ENCODE assay signal across 15 cellular contexts in the genomic region with DNA sequence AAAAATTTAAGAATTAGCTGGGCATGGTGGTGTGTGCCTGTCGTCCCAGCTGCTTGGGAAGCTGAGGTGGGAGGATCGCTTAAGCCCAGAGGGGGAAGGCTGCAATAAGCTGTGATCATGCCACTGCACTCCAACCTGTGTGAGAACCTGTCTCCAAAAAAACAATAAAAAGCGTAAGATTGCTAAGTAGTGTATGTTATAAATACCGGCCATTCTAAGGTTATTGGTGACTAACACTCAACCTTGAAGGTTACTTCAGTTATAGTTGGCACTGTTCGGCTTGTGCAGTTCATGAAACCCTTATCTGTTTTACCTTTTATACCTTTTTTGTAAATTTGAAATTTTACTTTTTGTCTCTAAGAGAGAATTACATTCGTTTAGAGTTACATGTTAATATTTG. TPM values are rescaled to one million over a fixed set of nuclear protein-coding genes. Genes with fewer than 3 reads are reported as not detected.
DNase-seq lines count a peak whose midpoint lies in the region; ATAC-seq and TF ChIP-seq lines count a peak whose summit lies in the region.
"Had no signal": no experiment of that assay in that cellular context is flagged by ENCODE, and none has a peak within 500 bp of the region (broad histone marks: within the 10 kb centered on the region; RNA-seq: fewer than 3 reads in every experiment).

No MANE protein-coding gene starts in this region.

- H3K4me1 Mint-ChIP-seq in natural killer cell (peaks cover 54 to 64% of the 10 kb centered on the region in 2 donors), chondrocyte (ENCODE audit: low read depth) (peaks cover 50% of the 10 kb centered on the region), nephron progenitor cell (peaks cover 10% of the 10 kb centered on the region)
- H3K4me1 Mint-ChIP-seq in natural killer cell treated with Interleukin-12 subunit alpha and Interleukin-12 subunit beta and Interleukin-15 and Interleukin-18, amount 100 ng/mL, for 72 hours (ENCODE audit: low read depth in 2 of 2) = peaks cover 30 to 32% of the 10 kb centered on the region in 2 donors

- H3K27me3 ChIP-seq in parathyroid adenoma (ENCODE audit: control insufficient read depth, insufficient read depth, low read length) (no peaks in the 10 kb centered on the region), tibial nerve (no peaks in the 10 kb centered on the region)

- H3K9ac ChIP-seq in parathyroid adenoma = no peak overlapping the region

- H3K79me2 ChIP-seq in parathyroid adenoma = peaks cover 31% of the 10 kb centered on the region

- TF ChIP-seq EP300 in tibial nerve (IDR thresholded peaks at IDR 0.05) = no peak

- H3K4me2 ChIP-seq in parathyroid adenoma (ENCODE audit: low read length) = no peak overlapping the region

- H3K4me3 Mint-ChIP-seq in natural killer cell = peak overlapping the region; percentile 6
- no peak overlapping the region for H3K4me3 Mint-ChIP-seq in natural killer cell treated with Interleukin-12 subunit alpha and Interleukin-12 subunit beta and Interleukin-15 and Interleukin-18, amount 100 ng/mL, for 72 hours
- H3K4me3 Mint-ChIP-seq in chondrocyte (ENCODE audit: unreplicated experiment) = no peak overlapping the region
- no peak overlapping the region for H3K4me3 Mint-ChIP-seq in nephron progenitor cell
- H3K4me3 Mint-ChIP-seq: HFFc6 had no signal

- no peaks in the 10 kb centered on the region for H3K36me3 Mint-ChIP-seq in natural killer cell
- peaks cover 13% of the 10 kb centered on the region for H3K36me3 Mint-ChIP-seq in natural killer cell treated with Interleukin-12 subunit alpha and Interleukin-12 subunit beta and Interleukin-15 and Interleukin-18, amount 100 ng/mL, for 72 hours
- H3K36me3 Mint-ChIP-seq in chondrocyte (ENCODE audit: low read depth) = peaks cover 12% of the 10 kb centered on the region
- peaks cover 62% of the 10 kb centered on the region for H3K36me3 Mint-ChIP-seq in nephron progenitor cell (ENCODE audit: low read depth)

- no peaks in the 10 kb centered on the region for H3K36me3 ChIP-seq in parathyroid adenoma (ENCODE audit: control insufficient read depth, insufficient read depth, low read length)
- peaks cover 0 to 39% (median 4%) of the 10 kb centered on the region in 3 donors for H3K36me3 ChIP-seq in tibial nerve

- DNase-seq in natural killer cell = no peak
- DNase-seq in natural killer cell treated with Interleukin-12 subunit alpha and Interleukin-12 subunit beta and Interleukin-15 and Interleukin-18, amount 100 ng/mL, for 72 hours (ENCODE audit: low spot score) = no peak
- no peak for DNase-seq in chondrocyte (ENCODE audit: low spot score)
- DNase-seq in tibial nerve (ENCODE audit: low spot score in 2 of 2) = no peak
- no peak for DNase-seq in activated gamma-delta T cell treated with Interleukin-2 at 50 U/mL for 16 hours
- DNase-seq in nephron progenitor cell = no peak
- DNase-seq: HFFc6, KBM-7, NCI-H1417 treated with DMSO at 0.1 percent for 48 hours, NCI-H2029, NCI-H2171, NCI-H446, NCI-H69 had no signal

- TF ChIP-seq CTCF in natural killer cell (IDR thresholded peaks at IDR 0.05) = no peak
- TF ChIP-seq CTCF in chondrocyte (IDR thresholded peaks at IDR 0.05) = no peak
- no peak for TF ChIP-seq CTCF in parathyroid adenoma (IDR thresholded peaks at IDR 0.05)
- no peak for TF ChIP-seq CTCF in tibial nerve (IDR thresholded peaks at IDR 0.05)
- TF ChIP-seq CTCF in nephron progenitor cell (IDR thresholded peaks at IDR 0.05) = no peak

- H2AFZ ChIP-seq in parathyroid adenoma = no peak overlapping the region

- ATAC-seq in natural killer cell = no peak
- no peak for ATAC-seq in natural killer cell treated with Interleukin-12 subunit alpha and Interleukin-12 subunit beta and Interleukin-15 and Interleukin-18, amount 100 ng/mL, for 72 hours

- intact Hi-C loops in natural killer cell (cut with micrococcal nuclease) = no loop called here

- 87 to 89% methylated on average over 6 of the region's 6 CpGs for WGBS in tibial nerve, 2 donors

- H3K9me3 ChIP-seq in parathyroid adenoma (ENCODE audit: control insufficient read depth, low read length) (no peaks in the 10 kb centered on the region), tibial nerve (no peaks in the 10 kb centered on the region)

- no peak for TF ChIP-seq POLR2A in tibial nerve (IDR thresholded peaks at IDR 0.05)

- peak overlapping the region; percentile 69 to 86 for H3K27ac Mint-ChIP-seq in natural killer cell
- peak overlapping the region in 1 of 2 donors; percentile 51 for H3K27ac Mint-ChIP-seq in natural killer cell treated with Interleukin-12 subunit alpha and Interleukin-12 subunit beta and Interleukin-15 and Interleukin-18, amount 100 ng/mL, for 72 hours
- H3K27ac Mint-ChIP-seq in chondrocyte (ENCODE audit: unreplicated experiment) = peak overlapping the region; percentile 17
- no peak overlapping the region for H3K27ac Mint-ChIP-seq in nephron progenitor cell
- H3K27ac Mint-ChIP-seq: HFFc6 had no signal

- H3K4me3 ChIP-seq in parathyroid adenoma (ENCODE audit: low read depth, low read length) (no peak overlapping the region), tibial nerve (no peak overlapping the region)

- H3K9me3 Mint-ChIP-seq in natural killer cell (no peaks in the 10 kb centered on the region), chondrocyte (ENCODE audit: low read depth) (no peaks in the 10 kb centered on the region), nephron progenitor cell (no peaks in the 10 kb centered on the region)
- no peaks in the 10 kb centered on the region for H3K9me3 Mint-ChIP-seq in natural killer cell treated with Interleukin-12 subunit alpha and Interleukin-12 subunit beta and Interleukin-15 and Interleukin-18, amount 100 ng/mL, for 72 hours
- H3K9me3 Mint-ChIP-seq: HFFc6 had no signal

- H3K27ac ChIP-seq in parathyroid adenoma (peak overlapping the region; percentile 87), tibial nerve (no peak overlapping the region)
- H3K27ac ChIP-seq: C4-2B had no signal

- H3K4me1 ChIP-seq in parathyroid adenoma = peaks cover 15% of the 10 kb centered on the region
- H3K4me1 ChIP-seq in tibial nerve = peaks cover 0 to 31% (median 5%) of the 10 kb centered on the region in 4 donors

- H3K27me3 Mint-ChIP-seq in natural killer cell (ENCODE audit: low read depth in 2 of 2) (no peaks in the 10 kb centered on the region), chondrocyte (ENCODE audit: low read depth) (no peaks in the 10 kb centered on the region), nephron progenitor cell (ENCODE audit: low read depth, poor library complexity) (peaks cover 2% of the 10 kb centered on the region)
- H3K27me3 Mint-ChIP-seq in natural killer cell treated with Interleukin-12 subunit alpha and Interleukin-12 subunit beta and Interleukin-15 and Interleukin-18, amount 100 ng/mL, for 72 hours = no peaks in the 10 kb centered on the region

RNA-seq across cellular contexts. Expression of gene PAFAH1B1, which starts 44.0 kb away (rescaled TPM):
- total RNA-seq in natural killer cell = 100 to 1,000 TPM; 138 to 176 (median 165) TPM
- total RNA-seq in natural killer cell treated with Interleukin-12 subunit alpha and Interleukin-12 subunit beta and Interleukin-15 and Interleukin-18, amount 100 ng/mL, for 72 hours = 100 to 1,000 TPM; 192 to 217 TPM
- total RNA-seq in chondrocyte = 150 to 151 TPM (median 151 TPM) in 3 replicates
- 100 to 1,000 TPM; 105 to 185 (median 139) TPM for total RNA-seq in tibial nerve
